Comparison of ENCODE assay signal across 7 cellular contexts in genomic region chr22:50169181-50169759, GRCh38. TPM values are rescaled to one million over a fixed set of nuclear protein-coding genes. Genes with fewer than 3 reads are reported as not detected.
A peak's percentile ranks its signal among the peaks of the same experiment; 100 is the strongest.
DNase-seq lines count a peak whose midpoint lies in the region; ATAC-seq and TF ChIP-seq lines count a peak whose summit lies in the region.

No MANE protein-coding gene starts in this region.

- no peaks in the 10 kb centered on the region for H3K9me3 ChIP-seq in HCT116 (ENCODE audit: control insufficient read depth in 1 of 2, insufficient read depth in 1 of 2, low read depth in 1 of 2, low read length in 2 of 2)
- H3K9me3 ChIP-seq in T-helper 17 cell (ENCODE audit: control insufficient read depth, low read length, poor library complexity, severe bottlenecking), result no peaks in the 10 kb centered on the region
- no peaks in the 10 kb centered on the region for H3K9me3 ChIP-seq in hepatocyte (ENCODE audit: low read depth)

- H4K20me1 ChIP-seq in HCT116 (ENCODE audit: insufficient read depth) (no peaks in the 10 kb centered on the region), hepatocyte (ENCODE audit: insufficient read depth, poor library complexity, severe bottlenecking) (no peaks in the 10 kb centered on the region)

- CTCF ChIA-PET in HCT116 (lab: Charles Lee), result no interaction called here

- H3K36me3 Mint-ChIP-seq in T-helper 17 cell (ENCODE audit: low read depth), result peaks cover 8% of the 10 kb centered on the region
- peaks cover 24% of the 10 kb centered on the region for H3K36me3 Mint-ChIP-seq in stimulated activated effector memory CD8-positive, alpha-beta T cell treated with anti-CD3 and anti-CD28 coated beads, Interleukin-12 subunit alpha, Interleukin-12 subunit beta, amount 100 ng/mL, for 72 hours

- TF ChIP-seq RAD21 in HCT116 (IDR thresholded peaks at IDR 0.05; ENCODE audit: low read depth), result no peak

- H3K4me3 ChIP-seq in HCT116 (replicated peaks in 1 of 2; ENCODE audit: low read depth in 1 of 2, low read length in 2 of 2) (peak overlapping the region; percentile 15 to 37; a peak in 3 of 4 replicates), hepatocyte (no peak overlapping the region)

- no peaks in the 10 kb centered on the region for H3K9me3 Mint-ChIP-seq in stimulated activated effector memory CD8-positive, alpha-beta T cell treated with anti-CD3 and anti-CD28 coated beads, Interleukin-12 subunit alpha, Interleukin-12 subunit beta, amount 100 ng/mL, for 72 hours

- no peak overlapping the region for H3K27ac Mint-ChIP-seq in T-helper 17 cell
- H3K27ac Mint-ChIP-seq in stimulated activated effector memory CD8-positive, alpha-beta T cell treated with anti-CD3 and anti-CD28 coated beads, Interleukin-12 subunit alpha, Interleukin-12 subunit beta, amount 100 ng/mL, for 72 hours, result peak overlapping the region; percentile 93

- H3K4me2 ChIP-seq in HCT116 (ENCODE audit: low read length), result peak overlapping the region; percentile 53
- peak overlapping the region; percentile 88 for H3K4me2 ChIP-seq in hepatocyte

- H2AFZ ChIP-seq in HCT116 (ENCODE audit: low read depth, low read length, poor library complexity, severe bottlenecking) (no peak overlapping the region), hepatocyte (no peak overlapping the region)

- TF ChIP-seq POLR2A in HCT116 (IDR thresholded peaks at IDR 0.05; ENCODE audit: borderline replicate concordance, extremely low read depth, insufficient read depth, insufficient read length), result no peak

- no peaks in the 10 kb centered on the region for H3K36me3 ChIP-seq in HCT116 (ENCODE audit: control insufficient read depth in 1 of 2, insufficient read depth in 2 of 2, low read length in 2 of 2)
- no peaks in the 10 kb centered on the region for H3K36me3 ChIP-seq in hepatocyte (replicated peaks; ENCODE audit: insufficient read depth, low read depth)

- RAD21 ChIA-PET in HCT116 (lab: Charles Lee; ENCODE audit: low non-redundant PET in 1 of 2, low total read pairs in 2 of 2, uncharacterized antibody in 2 of 2, unreplicated experiment in 2 of 2), result no interaction called here

- DNase-seq in HCT116 (ENCODE audit: low read depth, low spot score) (no peak), T-helper 17 cell (no peak), hepatocyte (ENCODE audit: low spot score) (no peak), NCI-H345 treated with DMSO at 0.1 percent for 48 hours (lab: John Stamatoyannopoulos, UW; ENCODE audit: unreplicated experiment) (no peak)
- no peak for DNase-seq in stimulated activated effector memory CD8-positive, alpha-beta T cell treated with anti-CD3 and anti-CD28 coated beads, Interleukin-12 subunit alpha, Interleukin-12 subunit beta, amount 100 ng/mL, for 72 hours (ENCODE audit: low spot score in 2 of 2)

- H3K9me2 ChIP-seq in HCT116 (ENCODE audit: insufficient read depth) (no peaks in the 10 kb centered on the region), hepatocyte (replicated peaks; ENCODE audit: insufficient read depth) (no peaks in the 10 kb centered on the region)

- BruUV-seq in HCT116 (replicated peaks; lab: Mats Ljungman, UMichigan), result no TSS peak

- intact Hi-C loops in HCT116 (cut with micrococcal nuclease), result no loop called here

- H3K79me2 ChIP-seq in HCT116 (ENCODE audit: insufficient read depth, low read length), result no peaks in the 10 kb centered on the region
- no peaks in the 10 kb centered on the region for H3K79me2 ChIP-seq in hepatocyte

- H3K27ac ChIP-seq in HCT116 (ENCODE audit: low read depth, low read length) (no peak overlapping the region), hepatocyte (no peak overlapping the region)

- H3K27me3 ChIP-seq in HCT116 (ENCODE audit: insufficient read depth, low read length) (no peaks in the 10 kb centered on the region), hepatocyte (peaks cover 11% of the 10 kb centered on the region)

- peak overlapping the region; percentile 85 for H3K4me3 Mint-ChIP-seq in T-helper 17 cell
- H3K4me3 Mint-ChIP-seq in stimulated activated effector memory CD8-positive, alpha-beta T cell treated with anti-CD3 and anti-CD28 coated beads, Interleukin-12 subunit alpha, Interleukin-12 subunit beta, amount 100 ng/mL, for 72 hours, result peak overlapping the region; percentile 74

- TF ChIP-seq CTCF in HCT116 (IDR thresholded peaks at IDR 0.05 in 2 of 3, conservative IDR thresholded peaks at IDR 0.05 in 1 of 3; ENCODE audit: borderline replicate concordance in 1 of 3, insufficient read depth in 1 of 3, low read depth in 2 of 3, low read length in 2 of 3), result no peak
- TF ChIP-seq CTCF in hepatocyte (IDR thresholded peaks at IDR 0.05; ENCODE audit: poor library complexity), result no peak

- ATAC-seq in HCT116 (no peak; the same call in 1 of the 2 replicates), T-helper 17 cell (no peak), HG02973 (IDR thresholded peaks at IDR 0.05; ENCODE audit: unreplicated experiment) (no peak), GM18870 (IDR thresholded peaks at IDR 0.05; ENCODE audit: unreplicated experiment) (no peak)
- ATAC-seq in stimulated activated effector memory CD8-positive, alpha-beta T cell treated with anti-CD3 and anti-CD28 coated beads, Interleukin-12 subunit alpha, Interleukin-12 subunit beta, amount 100 ng/mL, for 72 hours, result no peak

- 11% methylated on average over 20 of the region's 36 CpGs for WGBS in hepatocyte (ENCODE audit: low lambda C conversion rate, missing lambda C conversion rate)

- no peaks in the 10 kb centered on the region for H3K4me1 ChIP-seq in HCT116 (ENCODE audit: control insufficient read depth in 1 of 2, insufficient read depth in 2 of 2, low read length in 2 of 2)
- no peaks in the 10 kb centered on the region for H3K4me1 ChIP-seq in hepatocyte (ENCODE audit: insufficient read depth)

- H3K27me3 Mint-ChIP-seq in T-helper 17 cell, result peaks cover 43% of the 10 kb centered on the region

- POLR2A ChIA-PET in HCT116 (lab: Charles Lee), result no interaction called here

- H3K4me1 Mint-ChIP-seq in T-helper 17 cell, result peaks cover 9% of the 10 kb centered on the region
- H3K4me1 Mint-ChIP-seq in stimulated activated effector memory CD8-positive, alpha-beta T cell treated with anti-CD3 and anti-CD28 coated beads, Interleukin-12 subunit alpha, Interleukin-12 subunit beta, amount 100 ng/mL, for 72 hours, result peaks cover 25% of the 10 kb centered on the region

- peak overlapping the region; percentile 27; the same call in 1 of the 2 replicates for H3K9ac ChIP-seq in HCT116 (ENCODE audit: low read length)

TF ChIP-seq in HCT116, 20 proteins besides CTCF, POLR2A, EP300 and RAD21:
- TF ChIP-seq YY1 (IDR thresholded peaks at IDR 0.05; ENCODE audit: extremely low read depth, insufficient replicate concordance, low read depth, low read length), result no peak
- TF ChIP-seq SRF (IDR thresholded peaks at IDR 0.05; ENCODE audit: low read depth), result no peak
- TF ChIP-seq ZNF274 (IDR thresholded peaks at IDR 0.05; ENCODE audit: low read depth, low read length), result no peak
- TF ChIP-seq REST (IDR thresholded peaks at IDR 0.05; ENCODE audit: low read depth), result no peak
- TF ChIP-seq ELF1 (IDR thresholded peaks at IDR 0.05; ENCODE audit: borderline replicate concordance, low read depth), result no peak
- TF ChIP-seq CEBPB (IDR thresholded peaks at IDR 0.05; ENCODE audit: low read depth), result no peak
- TF ChIP-seq MAX (IDR thresholded peaks at IDR 0.05), result no peak
- no peak for TF ChIP-seq EGR1 (IDR thresholded peaks at IDR 0.05; ENCODE audit: low read depth)
- no peak for TF ChIP-seq JUND (IDR thresholded peaks at IDR 0.05)
- no peak for TF ChIP-seq ATF3 (IDR thresholded peaks at IDR 0.05)

RNA-seq across cellular contexts. Expression of gene PANX2, which starts 1.3 kb away (rescaled TPM):
- total RNA-seq in HCT116 (2021; ENCODE audit: unreplicated experiment) (8.0 TPM), T-helper 17 cell (under 1 TPM in 1 of 2 donors, not detected in 1; 0.29 TPM), hepatocyte (0.60 and 2.1 TPM in 2 replicates)
- 6.5 and 11.2 TPM in 2 replicates for polyA plus RNA-seq in HCT116 (2012)
- 0.44 and 1.2 TPM in 2 replicates for polyA plus RNA-seq in hepatocyte

RNA-seq across cellular contexts. Expression of gene TRABD, which starts 16.4 kb away (rescaled TPM):
- total RNA-seq in HCT116 (2021; ENCODE audit: unreplicated experiment) (90.3 TPM), T-helper 17 cell (100 to 1,000 TPM; 141 to 158 TPM), hepatocyte (25.4 and 25.9 TPM in 2 replicates)
- 81.3 and 109 TPM in 2 replicates for polyA plus RNA-seq in HCT116 (2012)
- 62.3 and 70.5 TPM in 2 replicates for polyA plus RNA-seq in hepatocyte

RNA-seq across cellular contexts. Expression of gene SELENOO, which starts 31.5 kb away (rescaled TPM):
- 29.6 TPM for total RNA-seq in HCT116 (2021; ENCODE audit: unreplicated experiment)
- 27.2 and 30.6 TPM in 2 replicates for polyA plus RNA-seq in HCT116 (2012)
- total RNA-seq in T-helper 17 cell, result 10 to 100 TPM; 27.4 to 29.5 TPM
- total RNA-seq in hepatocyte, result 27.3 and 31.6 TPM in 2 replicates
- 35.2 and 37.7 TPM in 2 replicates for polyA plus RNA-seq in hepatocyte
